Comparison of ENCODE assay signal across 18 cellular contexts in the genomic region with DNA sequence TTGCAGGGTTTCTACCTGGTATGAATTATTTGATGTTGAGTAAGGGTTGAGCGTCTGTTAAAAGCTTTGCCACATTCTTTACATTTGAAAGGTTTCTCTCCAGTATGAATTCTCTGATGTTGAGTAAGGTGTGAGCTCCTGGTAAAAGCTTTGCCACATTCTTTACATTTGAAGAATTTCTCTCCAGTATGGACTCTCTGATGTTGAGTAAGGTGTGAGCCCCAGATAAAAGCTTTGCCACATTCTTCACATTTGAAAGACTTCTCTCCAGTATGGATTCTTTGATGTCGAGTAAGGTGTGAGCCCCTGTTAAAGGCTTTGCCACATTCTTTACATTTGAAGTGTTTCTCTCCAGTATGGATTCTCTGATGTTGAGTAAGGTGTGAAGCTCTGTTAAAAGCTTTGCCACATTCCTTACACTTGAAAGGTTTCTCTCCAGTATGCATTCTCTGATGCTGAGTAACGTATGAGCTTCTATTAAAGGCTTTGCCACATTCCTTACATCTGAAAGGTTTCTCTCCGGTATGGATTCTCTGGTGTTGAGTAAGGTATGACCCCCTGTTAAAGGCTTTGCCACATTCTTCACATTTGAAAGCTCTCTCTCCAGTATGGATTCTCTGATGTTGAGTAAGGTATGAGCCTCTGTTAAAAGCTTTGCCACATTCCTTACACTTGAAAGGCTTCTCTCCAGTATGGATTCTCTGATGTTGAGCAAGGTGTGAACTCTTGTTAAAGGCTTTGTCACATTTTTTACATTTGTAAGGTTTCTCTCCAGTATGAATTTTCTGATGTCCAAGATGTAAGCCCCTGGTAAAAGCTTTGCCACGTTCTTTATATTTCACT.
"Had no signal": no experiment of that assay in that cellular context is flagged by ENCODE, and none has a peak within 500 bp of the region (broad histone marks: within the 10 kb centered on the region; RNA-seq: fewer than 3 reads in every experiment).

No MANE protein-coding gene starts in this region.

- H3K27ac ChIP-seq: heart right ventricle, neural progenitor cell, psoas muscle, spleen, upper lobe of right lung had no signal

- H2AFZ ChIP-seq: neural progenitor cell had no signal

- H3K4me3 Mint-ChIP-seq: activated B cell treated with CpG ODN at 0.5 μM for 24 hours; activated naive CD8-positive, alpha-beta T cell treated with anti-CD3 and anti-CD28 coated beads, Interleukin-2, amount 10 ng/mL, durations not matched to agents 7 days and 5 days; activated T-helper 1 cell treated with anti-CD3 and anti-CD28 coated beads, Interleukin-12 subunit alpha, Interleukin-12 subunit beta, Interleukin-2, Interleukin-4 antibody, amounts not matched to agents 30 ng/mL and 10 ng/mL and 1 ng/mL, durations not matched to agents 14 hours and 24 hours and 36 hours; neural progenitor cell; stimulated activated naive CD8-positive, alpha-beta T cell treated with anti-CD3 and anti-CD28 coated beads, Interleukin-15, amount 100 ng/mL, for 72 hours had no signal

- H3K4me2 ChIP-seq: neural progenitor cell had no signal

- H3K4me1 Mint-ChIP-seq: activated B cell treated with CpG ODN at 0.5 μM for 24 hours, neural progenitor cell had no signal

- H3K36me3 ChIP-seq: upper lobe of right lung had no signal

- H3K4me3 ChIP-seq: heart right ventricle, lung, neural progenitor cell, psoas muscle, spleen, upper lobe of right lung had no signal

- H3K27ac Mint-ChIP-seq: activated B cell treated with CpG ODN at 0.5 μM for 24 hours; activated naive CD8-positive, alpha-beta T cell treated with anti-CD3 and anti-CD28 coated beads, Interleukin-2, amount 10 ng/mL, durations not matched to agents 7 days and 5 days; activated T-helper 1 cell treated with anti-CD3 and anti-CD28 coated beads, Interleukin-12 subunit alpha, Interleukin-12 subunit beta, Interleukin-2, Interleukin-4 antibody, amounts not matched to agents 30 ng/mL and 10 ng/mL and 1 ng/mL, durations not matched to agents 14 hours and 24 hours and 36 hours; neural progenitor cell; stimulated activated naive CD8-positive, alpha-beta T cell treated with anti-CD3 and anti-CD28 coated beads, Interleukin-15, amount 100 ng/mL, for 72 hours had no signal

- DNase-seq: activated B cell treated with CpG ODN at 0.5 μM for 24 hours; activated CD4-positive, alpha-beta T cell treated with anti-CD3 and anti-CD28 coated beads, Interleukin-2, amount 50 U/mL, for 1 hour; activated CD8-positive, alpha-beta memory T cell treated with anti-CD3 and anti-CD28 coated beads for 24 hours; activated naive CD4-positive, alpha-beta T cell; activated naive CD8-positive, alpha-beta T cell treated with anti-CD3 and anti-CD28 coated beads, Interleukin-2, amount 10 ng/mL, durations not matched to agents 7 days and 5 days; anterior cingulate cortex; cerebellar nuclear complex; effector CD8-positive, alpha-beta T cell; heart right ventricle; midbrain; psoas muscle; spleen; stimulated activated naive CD8-positive, alpha-beta T cell treated with anti-CD3 and anti-CD28 coated beads, Interleukin-15, amount 100 ng/mL, for 72 hours; upper lobe of right lung had no signal

- H3K27me3 ChIP-seq: heart right ventricle, neural progenitor cell, spleen, upper lobe of right lung had no signal

- ATAC-seq: heart right ventricle; psoas muscle; sciatic nerve; stimulated activated naive CD8-positive, alpha-beta T cell treated with anti-CD3 and anti-CD28 coated beads, Interleukin-15, amount 100 ng/mL, for 72 hours; upper lobe of right lung had no signal

- H3K27me3 Mint-ChIP-seq: activated B cell treated with CpG ODN at 0.5 μM for 24 hours; activated naive CD8-positive, alpha-beta T cell treated with anti-CD3 and anti-CD28 coated beads, Interleukin-2, amount 10 ng/mL, durations not matched to agents 7 days and 5 days; stimulated activated naive CD8-positive, alpha-beta T cell treated with anti-CD3 and anti-CD28 coated beads, Interleukin-15, amount 100 ng/mL, for 72 hours had no signal

- H3K4me1 ChIP-seq: heart right ventricle, neural progenitor cell, psoas muscle, spleen, upper lobe of right lung had no signal

- H3K9ac ChIP-seq: neural progenitor cell had no signal
